In genomic region chr20:8963330-8963729, GRCh38 we compare ENCODE assay signal across 35 cellular contexts.
"Had no signal": no experiment of that assay in that cellular context is flagged by ENCODE, and none has a peak within 500 bp of the region (broad histone marks: within the 10 kb centered on the region; RNA-seq: fewer than 3 reads in every experiment).

No MANE protein-coding gene starts in this region.

- H3K36me3 ChIP-seq: MG63 had no signal

- DNase-seq: Karpas-422, Kasumi-1, MG63, MM.1S, MV-4-11, NCI-H1048, NCI-H1092, NCI-H1092 treated with DMSO at 0.1 percent for 48 hours, NCI-H1105, NCI-H1105 treated with DMSO at 0.1 percent for 48 hours, NCI-H1417, NCI-H1417 treated with DMSO at 0.1 percent for 48 hours, NCI-H1436, NCI-H1436 treated with DMSO at 0.1 percent for 48 hours, NCI-H146, NCI-H1694, NCI-H1694 treated with DMSO at 0.1 percent for 48 hours, NCI-H187, NCI-H187 treated with DMSO at 0.1 percent for 48 hours, NCI-H1930, NCI-H2029, NCI-H2029 treated with DMSO at 0.1 percent for 48 hours, NCI-H2081, NCI-H2081 treated with DMSO at 0.1 percent for 48 hours, NCI-H2107, NCI-H2171, NCI-H2171 treated with DMSO at 0.1 percent for 48 hours, NCI-H2227 treated with DMSO at 0.1 percent for 48 hours, NCI-H226, NCI-H345, NCI-H446, NCI-H446 treated with DMSO at 0.1 percent for 48 hours, NCI-H510A, NCI-H510A treated with DMSO at 0.1 percent for 48 hours had no signal

- H3K4me2 ChIP-seq: KMS-11 had no signal

- H3K4me3 ChIP-seq: MG63 had no signal

- H3K9me3 ChIP-seq: MG63 had no signal

- H3K9ac ChIP-seq: KMS-11 had no signal

- H3K27ac ChIP-seq: KMS-11 had no signal

- H3K27me3 ChIP-seq: MG63 had no signal
